In genomic region chr6:157756708-157757429, GRCh38 we compare ENCODE assay signal across 7 cellular contexts.
A peak's percentile ranks its signal among the peaks of the same experiment; 100 is the strongest.
DNase-seq lines count a peak whose midpoint lies in the region; ATAC-seq and TF ChIP-seq lines count a peak whose summit lies in the region.

No MANE protein-coding gene starts in this region.

- ATAC-seq in GM18517 (IDR thresholded peaks at IDR 0.05; ENCODE audit: unreplicated experiment) (peak; percentile 41), Right ventricle myocardium inferior (peak; percentile 92)

- H3K9me3 Mint-ChIP-seq in activated naive CD8-positive, alpha-beta T cell treated with anti-CD3 and anti-CD28 coated beads for 36 hours, result peaks cover 20% of the 10 kb centered on the region
- H3K9me3 Mint-ChIP-seq in type B pancreatic cell, result no peaks in the 10 kb centered on the region

- DNase-seq in NCI-H1048 (lab: John Stamatoyannopoulos, UW) (peak; percentile 61), SKM-1 (lab: John Stamatoyannopoulos, UW; ENCODE audit: unreplicated experiment) (peak; percentile 38), Right ventricle myocardium inferior (ENCODE audit: missing footprints) (peak; percentile 88), posterior vena cava (ENCODE audit: low spot score) (peak; percentile 95), type B pancreatic cell (ENCODE audit: extremely low spot score, unreplicated experiment) (peak; percentile 86)
- peak; percentile 75 for DNase-seq in activated naive CD8-positive, alpha-beta T cell treated with anti-CD3 and anti-CD28 coated beads for 36 hours

- intact Hi-C loops in Right ventricle myocardium inferior (cut with DNase I) (loop anchor here (2.0 to 10.0 kb wide), 4 partner anchors 40 to 318 kb away; partner anchors contain the start of gene SNX9), posterior vena cava (cut with DNase I) (loop anchor here (5.0 to 10.0 kb wide), 3 partner anchors 68 to 130 kb away; partner anchors contain the start of gene SNX9 (in 1 of the 2))

- H3K27ac Mint-ChIP-seq in activated naive CD8-positive, alpha-beta T cell treated with anti-CD3 and anti-CD28 coated beads for 36 hours, result peak overlapping the region; percentile 95
- H3K27ac Mint-ChIP-seq in type B pancreatic cell, result peak overlapping the region; percentile 21

- H3K27me3 Mint-ChIP-seq in activated naive CD8-positive, alpha-beta T cell treated with anti-CD3 and anti-CD28 coated beads for 36 hours, result no peaks in the 10 kb centered on the region
- peaks cover 3% of the 10 kb centered on the region for H3K27me3 Mint-ChIP-seq in type B pancreatic cell

- H3K4me3 Mint-ChIP-seq in activated naive CD8-positive, alpha-beta T cell treated with anti-CD3 and anti-CD28 coated beads for 36 hours, result peak overlapping the region; percentile 46
- H3K4me3 Mint-ChIP-seq in type B pancreatic cell, result no peak overlapping the region

- TF ChIP-seq CTCF in type B pancreatic cell (conservative IDR thresholded peaks at IDR 0.05), result peak; percentile 94

- H3K4me1 Mint-ChIP-seq in activated naive CD8-positive, alpha-beta T cell treated with anti-CD3 and anti-CD28 coated beads for 36 hours, result peaks cover 93% of the 10 kb centered on the region
- peaks cover 16% of the 10 kb centered on the region for H3K4me1 Mint-ChIP-seq in type B pancreatic cell (ENCODE audit: unreplicated experiment)

- H3K36me3 Mint-ChIP-seq in activated naive CD8-positive, alpha-beta T cell treated with anti-CD3 and anti-CD28 coated beads for 36 hours, result peaks cover 21% of the 10 kb centered on the region
- no peaks in the 10 kb centered on the region for H3K36me3 Mint-ChIP-seq in type B pancreatic cell

Comparison
In these comparisons a context has a peak if more than half of its experiments do, and no peak if none do; other contexts are left out.
1. Peak in every context shown above with its lines: DNase-seq and ATAC-seq.
2. DNase-seq: peak in every context shown above with its lines; median percentile 95 in posterior vena cava; 88 in Right ventricle myocardium inferior; 86 in type B pancreatic cell; 75 in activated naive CD8-positive, alpha-beta T cell treated with anti-CD3 and anti-CD28 coated beads for 36 hours; 61 in NCI-H1048; 38 in SKM-1.